14 cellular contexts compared by ENCODE assay signal in genomic region chr14:29953501-29953900, GRCh38.
"Had no signal": no experiment of that assay in that cellular context is flagged by ENCODE, and none has a peak within 500 bp of the region (broad histone marks: within the 10 kb centered on the region; RNA-seq: fewer than 3 reads in every experiment).

No MANE protein-coding gene starts in this region.

- H3K27ac ChIP-seq: brain microvascular endothelial cell, coronary artery, parathyroid adenoma, stomach had no signal

- H3K9ac ChIP-seq: parathyroid adenoma had no signal

- H3K36me3 ChIP-seq: brain microvascular endothelial cell, stomach had no signal

- H3K4me3 ChIP-seq: coronary artery, stomach had no signal

- DNase-seq: activated CD4-positive, alpha-beta T cell treated with anti-CD3 and anti-CD28 coated beads for 4 hours; activated CD8-positive, alpha-beta T cell treated with anti-CD3 and anti-CD28 coated beads for 36 hours; activated naive CD8-positive, alpha-beta T cell treated with anti-CD3 and anti-CD28 coated beads for 36 hours; activated T-cell treated with anti-CD3 and anti-CD28 coated beads, Interleukin-2, amount 50 U/mL, for 4 hours; anterior cingulate cortex; brain microvascular endothelial cell; foreskin melanocyte; stimulated activated CD4-positive, alpha-beta T cell treated with anti-CD3 and anti-CD28 coated beads, Interleukin-12 subunit alpha, Interleukin-12 subunit beta, amount 100 ng/mL, for 4 hours; stimulated activated CD4-positive, alpha-beta T cell treated with anti-CD3 and anti-CD28 coated beads, Interleukin-2, amount 100 ng/mL, for 24 hours; stomach had no signal

- H3K9me3 ChIP-seq: stomach had no signal

- ATAC-seq: activated CD8-positive, alpha-beta T cell treated with anti-CD3 and anti-CD28 coated beads for 36 hours; activated T-cell treated with anti-CD3 and anti-CD28 coated beads, Interleukin-2, amount 50 U/mL, for 4 hours; esophagus mucosa; WTC11 had no signal
